13 cellular contexts compared by ENCODE assay signal in the genomic region with DNA sequence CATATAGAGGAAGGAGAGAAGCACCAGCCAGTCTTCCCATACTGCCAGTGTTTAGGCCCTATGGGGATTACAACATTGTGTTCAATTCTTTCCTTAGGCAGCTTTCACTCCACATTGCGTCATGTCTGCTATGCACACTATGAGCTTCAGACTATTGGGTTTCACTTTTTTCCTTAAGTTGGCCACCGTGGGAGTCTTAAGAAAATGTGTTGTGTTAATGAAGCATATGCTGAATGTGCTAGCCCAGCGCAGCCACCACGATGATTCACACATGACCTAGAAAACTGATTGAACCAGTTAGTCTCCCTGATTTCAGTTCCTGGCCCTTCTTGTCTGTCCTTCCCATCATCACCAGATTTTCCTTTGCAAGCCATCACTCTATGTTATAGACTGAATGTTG. TPM values are rescaled to one million over a fixed set of nuclear protein-coding genes. Genes with fewer than 3 reads are reported as not detected.
DNase-seq lines count a peak whose midpoint lies in the region; ATAC-seq and TF ChIP-seq lines count a peak whose summit lies in the region.
"Had no signal": no experiment of that assay in that cellular context is flagged by ENCODE, and none has a peak within 500 bp of the region (broad histone marks: within the 10 kb centered on the region; RNA-seq: fewer than 3 reads in every experiment).

No MANE protein-coding gene starts in this region.

- ATAC-seq in sciatic nerve (peak; percentile 11), heart left ventricle (no peak), HG02884 (IDR thresholded peaks at IDR 0.05; ENCODE audit: unreplicated experiment) (no peak)

- no peak for TF ChIP-seq POLR2A in heart left ventricle (IDR thresholded peaks at IDR 0.05)

- H3K27me3 ChIP-seq in PC-9 (ENCODE audit: insufficient read depth, low read depth) (no peaks in the 10 kb centered on the region), esophagus (ENCODE audit: control insufficient read depth in 1 of 2, insufficient read depth in 2 of 2, low read length in 2 of 2) (no peaks in the 10 kb centered on the region), heart left ventricle (peaks cover 0 to 9% (median 0%) of the 10 kb centered on the region in 9 donors)
- H3K27me3 ChIP-seq: dorsolateral prefrontal cortex had no signal

- H3K9me2 ChIP-seq in PC-9 (ENCODE audit: insufficient read depth) = no peaks in the 10 kb centered on the region

- CTCF ChIA-PET in PC-9 (lab: Charles Lee) = interaction anchor here (0.6 kb wide), 1 partner anchor 48 kb away, joined by 9 read pairs; no protein-coding TSS in a partner anchor

- H2AFZ ChIP-seq in PC-9 = no peak overlapping the region

- H3K27ac ChIP-seq in PC-9 (peak overlapping the region; percentile 98), esophagus (ENCODE audit: low read depth in 2 of 2, low read length in 1 of 2) (peak overlapping the region; percentile 39 to 80), heart left ventricle (no peak overlapping the region), substantia nigra (ENCODE audit: low read depth, low read length, poor library complexity, severe bottlenecking) (no peak overlapping the region)
- H3K27ac ChIP-seq: dorsolateral prefrontal cortex had no signal

- no peak overlapping the region for H3K4me3 Mint-ChIP-seq in mesothelial cell of epicardium
- H3K4me3 Mint-ChIP-seq: natural killer cell treated with Interleukin-12 subunit alpha and Interleukin-12 subunit beta and Interleukin-15 and Interleukin-18, amount 100 ng/mL, for 72 hours had no signal

- H3F3A ChIP-seq in PC-9 (ENCODE audit: insufficient read depth, low read depth) = peaks cover 15% of the 10 kb centered on the region; the same call in 1 of the 2 replicates

- H3K4me1 ChIP-seq in PC-9 (replicated peaks; ENCODE audit: insufficient read depth) (peaks cover 37% of the 10 kb centered on the region), esophagus (ENCODE audit: control insufficient read depth in 2 of 2, insufficient read depth in 2 of 2, low read length in 1 of 2) (peaks cover 0 to 2% of the 10 kb centered on the region in 2 donors), heart left ventricle (peaks cover 0 to 3% (median 0%) of the 10 kb centered on the region in 12 donors)

- H3K36me3 ChIP-seq in PC-9 (ENCODE audit: low read depth) (no peaks in the 10 kb centered on the region), esophagus (ENCODE audit: control insufficient read depth in 2 of 2, insufficient read depth in 2 of 2, low read length in 1 of 2) (no peaks in the 10 kb centered on the region), heart left ventricle (no peaks in the 10 kb centered on the region)

- no peaks in the 10 kb centered on the region for H3K79me2 ChIP-seq in PC-9 (ENCODE audit: low read depth)

- TF ChIP-seq CTCF in PC-9 (conservative IDR thresholded peaks at IDR 0.05) = no peak
- TF ChIP-seq CTCF in heart left ventricle (IDR thresholded peaks at IDR 0.05) = no peak
- TF ChIP-seq CTCF in mesothelial cell of epicardium (IDR thresholded peaks at IDR 0.05; ENCODE audit: unreplicated experiment) = no peak

- intact Hi-C loops in PC-9 (cut with micrococcal nuclease; ENCODE audit: unreplicated experiment) (loop anchor here (5.0 kb wide), 1 partner anchor 79 kb away; no protein-coding TSS in a partner anchor), sciatic nerve (cut with DNase I) (no loop called here), heart left ventricle (cut with DNase I) (no loop called here)

- peak overlapping the region; percentile 52 for H3K4me2 ChIP-seq in PC-9

- H3K27me3 Mint-ChIP-seq in mesothelial cell of epicardium (ENCODE audit: low read depth) = peaks cover 8% of the 10 kb centered on the region

- H3K27ac Mint-ChIP-seq in mesothelial cell of epicardium = no peak overlapping the region
- H3K27ac Mint-ChIP-seq: natural killer cell treated with Interleukin-12 subunit alpha and Interleukin-12 subunit beta and Interleukin-15 and Interleukin-18, amount 100 ng/mL, for 72 hours had no signal

- no TSS peak for BruUV-seq in PC-9 (replicated peaks; lab: Mats Ljungman, UMichigan)

- peaks cover 14% of the 10 kb centered on the region for H3K4me1 Mint-ChIP-seq in mesothelial cell of epicardium

- no peaks in the 10 kb centered on the region for H3K9me3 ChIP-seq in PC-9 (ENCODE audit: insufficient read depth, low read depth)
- no peaks in the 10 kb centered on the region for H3K9me3 ChIP-seq in esophagus (ENCODE audit: control insufficient read depth in 2 of 2, insufficient read depth in 1 of 2, low read depth in 1 of 2, low read length in 1 of 2)
- peaks cover 0 to 9% (median 0%) of the 10 kb centered on the region in 12 donors for H3K9me3 ChIP-seq in heart left ventricle

- WGBS in esophagus, 2 donors = 44 to 49% methylated on average over 4 of the region's 4 CpGs
- WGBS in heart left ventricle, 4 donors = 92 to 97% (median 95%) methylated on average over 4 of the region's 4 CpGs

- no peaks in the 10 kb centered on the region for H4K20me1 ChIP-seq in PC-9 (ENCODE audit: insufficient read depth)

- peaks cover 12% of the 10 kb centered on the region for H3K9me3 Mint-ChIP-seq in mesothelial cell of epicardium
- H3K9me3 Mint-ChIP-seq: natural killer cell treated with Interleukin-12 subunit alpha and Interleukin-12 subunit beta and Interleukin-15 and Interleukin-18, amount 100 ng/mL, for 72 hours had no signal

- H3K36me3 Mint-ChIP-seq in mesothelial cell of epicardium = no peaks in the 10 kb centered on the region

- POLR2A ChIA-PET in PC-9 (lab: Charles Lee; ENCODE audit: unreplicated experiment) = interaction anchor here (0.6 kb wide), 3 partner anchors 40 to 603 kb away, joined by 3 to 6 read pairs (median 4); no protein-coding TSS in a partner anchor

- H3K4me3 ChIP-seq in PC-9 (no peak overlapping the region), esophagus (ENCODE audit: low read depth in 1 of 2, low read length in 2 of 2) (no peak overlapping the region), heart left ventricle (no peak overlapping the region)
- H3K4me3 ChIP-seq: dorsolateral prefrontal cortex had no signal

- DNase-seq in GM04503 (ENCODE audit: low read depth) = peak; percentile 91
- peak; percentile 73 to 98 for DNase-seq in PC-9
- no peak for DNase-seq in sciatic nerve (ENCODE audit: low spot score)
- no peak for DNase-seq in heart left ventricle
- DNase-seq in substantia nigra (lab: John Stamatoyannopoulos, UW) = no peak
- DNase-seq in mesothelial cell of epicardium (ENCODE audit: low spot score in 2 of 2, unreplicated experiment in 2 of 2) = no peak
- DNase-seq: DND-41, NCI-H2171, SHP77 treated with DMSO at 0.1 percent for 48 hours had no signal

RNA-seq across cellular contexts. Expression of gene TUBB2B, which starts 21.5 kb away (rescaled TPM):
- total RNA-seq in PC-9 (2021) = 1.3 and 2.5 TPM in 2 replicates
- polyA plus RNA-seq in esophagus = 1 to 10 TPM; 1.6 to 8.4 TPM
- 39.4 TPM for total RNA-seq in sciatic nerve
- total RNA-seq in heart left ventricle = 1 to 10 TPM in 8 of 9 donors, under 1 TPM in 1; 0.90 to 3.4 (median 1.5) TPM
- polyA plus RNA-seq in heart left ventricle = 1 to 10 TPM; 1.1 to 2.8 TPM
- 110 to 121 TPM (median 114 TPM) in 3 replicates for total RNA-seq in mesothelial cell of epicardium
- total RNA-seq: natural killer cell treated with Interleukin-12 subunit alpha and Interleukin-12 subunit beta and Interleukin-15 and Interleukin-18, amount 100 ng/mL, for 72 hours had no signal

RNA-seq across cellular contexts. Expression of gene TUBB2A, which starts 48.6 kb away (rescaled TPM):
- total RNA-seq in PC-9 (2021) (17.0 and 19.0 TPM in 2 replicates), sciatic nerve (53.1 TPM), heart left ventricle (10 to 100 TPM; 12.7 to 61.7 (median 26.0) TPM), mesothelial cell of epicardium (21.5 to 25.5 TPM (median 24.3 TPM) in 3 replicates)
- polyA plus RNA-seq in esophagus (100 to 1,000 TPM in 1 of 2 donors, 10 to 100 TPM in 1; 23.3 to 115 TPM), heart left ventricle (10 to 100 TPM; 14.3 to 58.1 TPM)

RNA-seq across cellular contexts. Expression of gene PSMG4, which starts 52.8 kb away (rescaled TPM):
- total RNA-seq in PC-9 (2021) (33.8 and 47.6 TPM in 2 replicates), sciatic nerve (21.2 TPM), heart left ventricle (10 to 100 TPM in 4 of 9 donors, 1 to 10 TPM in 5; 6.2 to 12.6 (median 9.7) TPM), mesothelial cell of epicardium (26.1 to 27.8 TPM (median 26.6 TPM) in 3 replicates)
- polyA plus RNA-seq in esophagus (10 to 100 TPM; 31.6 to 33.3 TPM), heart left ventricle (10 to 100 TPM in 1 of 2 donors, 1 to 10 TPM in 1; 8.7 to 21.7 TPM)

Comparison
In these comparisons a context has a peak if more than half of its experiments do, and no peak if none do; other contexts are left out.
1. DNase-seq: peak in GM04503 (single experiment) and PC-9 (2 of 2); none in sciatic nerve (single experiment), heart left ventricle (0 of 5), substantia nigra (0 of 49) and mesothelial cell of epicardium (0 of 2).
2. H3K27ac ChIP-seq: peak in PC-9 (single experiment) and esophagus (2 of 2); none in heart left ventricle (0 of 12) and substantia nigra (single experiment).